8 cellular contexts compared by ENCODE assay signal in genomic region chr11:119018074-119018938, GRCh38. TPM values are rescaled to one million over a fixed set of nuclear protein-coding genes. Genes with fewer than 3 reads are reported as not detected.
DNase-seq lines count a peak whose midpoint lies in the region; ATAC-seq and TF ChIP-seq lines count a peak whose summit lies in the region.

Gene RPS25 (minus strand): TSS chr11:119018343. CDS start chr11:119018284, 59 bp downstream.
Gene TRAPPC4 (plus strand): TSS chr11:119018766. CDS start chr11:119018796, 30 bp downstream.

- ATAC-seq in RWPE2 (ENCODE audit: low read depth) (peak; percentile 87), natural killer cell (peak; percentile 86 to 95 (median 86))

- TF ChIP-seq CTCF in RWPE2 (IDR thresholded peaks at IDR 0.05; ENCODE audit: poor library complexity, severe bottlenecking) (no peak), natural killer cell (IDR thresholded peaks at IDR 0.05) (no peak)

- H3K36me3 ChIP-seq in RWPE2 (ENCODE audit: low read depth), result peaks cover 75% of the 10 kb centered on the region

- peak within 1 kb of the TSS; percentile 85 for H3K4me3 ChIP-seq in RWPE2 (ENCODE audit: severe bottlenecking)

- peak within 1 kb of the TSS; percentile 82 for H3K27ac ChIP-seq in RWPE2 (ENCODE audit: poor library complexity, severe bottlenecking)

- H3K27me3 ChIP-seq in RWPE2 (ENCODE audit: insufficient read depth, poor library complexity, severe bottlenecking), result no peaks in the 10 kb centered on the region

- DNase-seq in EH (ENCODE audit: low read depth), result peak; percentile 97
- DNase-seq in H4 (ENCODE audit: low spot score), result peak; percentile 97
- peak; percentile 98 for DNase-seq in LoVo (ENCODE audit: low spot score)
- DNase-seq in RWPE2 (ENCODE audit: low spot score), result peak; percentile 97
- peak; percentile 93 for DNase-seq in activated T-helper 2 cell treated with anti-CD3 and anti-CD28 coated beads, Interferon-gamma antibody, Interleukin-2, Interleukin-4, amounts not matched to agents 10 μg/mL and 5 μg/mL and 100 μg/mL, durations not matched to agents 14 hours and 24 hours and 36 hours (ENCODE audit: low spot score)
- DNase-seq in fibroblast of peridontal ligament (ENCODE audit: extremely low read depth), result peak; percentile 94
- peak; percentile 91 for DNase-seq in natural killer cell
- peak; percentile 97 for DNase-seq in stimulated activated naive CD4-positive, alpha-beta T cell treated with Interleukin-2 at 50 U/mL for 16 hours (lab: John Stamatoyannopoulos, UW)

- H3K36me3 Mint-ChIP-seq in activated T-helper 2 cell treated with anti-CD3 and anti-CD28 coated beads, Interferon-gamma antibody, Interleukin-2, Interleukin-4, amounts not matched to agents 10 μg/mL and 5 μg/mL and 100 μg/mL, durations not matched to agents 14 hours and 24 hours and 36 hours (ENCODE audit: low read depth), result peaks cover 81% of the 10 kb centered on the region
- peaks cover 2% of the 10 kb centered on the region for H3K36me3 Mint-ChIP-seq in natural killer cell

- intact Hi-C loops in activated T-helper 2 cell treated with anti-CD3 and anti-CD28 coated beads, Interferon-gamma antibody, Interleukin-2, Interleukin-4, amounts not matched to agents 10 μg/mL and 5 μg/mL and 100 μg/mL, durations not matched to agents 14 hours and 24 hours and 36 hours (cut with micrococcal nuclease), result loop anchor here (1.0 to 5.0 kb wide), 8 partner anchors 12 to 188 kb away; partner anchors contain the start of genes BCL9L, CBL, CENATAC and HMBS
- intact Hi-C loops in natural killer cell (cut with micrococcal nuclease), result loop anchor here (1.0 to 5.0 kb wide), 6 partner anchors 12 to 189 kb away; partner anchors contain the start of genes CBL, CENATAC, DPAGT1 and HYOU1

- H3K4me1 Mint-ChIP-seq in activated T-helper 2 cell treated with anti-CD3 and anti-CD28 coated beads, Interferon-gamma antibody, Interleukin-2, Interleukin-4, amounts not matched to agents 10 μg/mL and 5 μg/mL and 100 μg/mL, durations not matched to agents 14 hours and 24 hours and 36 hours (ENCODE audit: low read depth), result peaks cover 25% of the 10 kb centered on the region
- peaks cover 18 to 27% of the 10 kb centered on the region in 2 donors for H3K4me1 Mint-ChIP-seq in natural killer cell

- H3K9me3 ChIP-seq in RWPE2 (ENCODE audit: severe bottlenecking), result no peaks in the 10 kb centered on the region

- H3K4me1 ChIP-seq in RWPE2 (ENCODE audit: insufficient read depth, poor library complexity, severe bottlenecking), result peaks cover 19% of the 10 kb centered on the region

- H3K4me3 Mint-ChIP-seq in activated T-helper 2 cell treated with anti-CD3 and anti-CD28 coated beads, Interferon-gamma antibody, Interleukin-2, Interleukin-4, amounts not matched to agents 10 μg/mL and 5 μg/mL and 100 μg/mL, durations not matched to agents 14 hours and 24 hours and 36 hours (ENCODE audit: low read depth), result peak within 1 kb of the TSS; percentile 99
- peak within 1 kb of the TSS; percentile 99 for H3K4me3 Mint-ChIP-seq in natural killer cell

- no peaks in the 10 kb centered on the region for H3K9me3 Mint-ChIP-seq in activated T-helper 2 cell treated with anti-CD3 and anti-CD28 coated beads, Interferon-gamma antibody, Interleukin-2, Interleukin-4, amounts not matched to agents 10 μg/mL and 5 μg/mL and 100 μg/mL, durations not matched to agents 14 hours and 24 hours and 36 hours
- H3K9me3 Mint-ChIP-seq in natural killer cell, result no peaks in the 10 kb centered on the region

- no peaks in the 10 kb centered on the region for H3K27me3 Mint-ChIP-seq in activated T-helper 2 cell treated with anti-CD3 and anti-CD28 coated beads, Interferon-gamma antibody, Interleukin-2, Interleukin-4, amounts not matched to agents 10 μg/mL and 5 μg/mL and 100 μg/mL, durations not matched to agents 14 hours and 24 hours and 36 hours (ENCODE audit: low read depth)
- H3K27me3 Mint-ChIP-seq in natural killer cell (ENCODE audit: low read depth in 2 of 2), result no peaks in the 10 kb centered on the region

- peak within 1 kb of the TSS; percentile 100 for H3K27ac Mint-ChIP-seq in activated T-helper 2 cell treated with anti-CD3 and anti-CD28 coated beads, Interferon-gamma antibody, Interleukin-2, Interleukin-4, amounts not matched to agents 10 μg/mL and 5 μg/mL and 100 μg/mL, durations not matched to agents 14 hours and 24 hours and 36 hours
- peak within 1 kb of the TSS; percentile 99 for H3K27ac Mint-ChIP-seq in natural killer cell

RNA-seq across cellular contexts. Expression of gene RPS25, which starts in this region (rescaled TPM):
- 3,227 and 3,660 TPM in 2 replicates for total RNA-seq in H4 (2014; rRNA removed; shearing (Covaris generic))
- 1,728 and 1,773 TPM in 2 replicates for total RNA-seq in activated T-helper 2 cell treated with anti-CD3 and anti-CD28 coated beads, Interferon-gamma antibody, Interleukin-2, Interleukin-4, amounts not matched to agents 10 μg/mL and 5 μg/mL and 100 μg/mL, durations not matched to agents 14 hours and 24 hours and 36 hours
- total RNA-seq in natural killer cell, result 1,000 to 10,000 TPM in 1 of 3 donors, 100 to 1,000 TPM in 2; 870 to 1,051 (median 887) TPM

RNA-seq across cellular contexts. Expression of gene TRAPPC4, which starts in this region (rescaled TPM):
- total RNA-seq in H4 (2014; rRNA removed; shearing (Covaris generic)), result 118 and 134 TPM in 2 replicates
- 121 and 128 TPM in 2 replicates for total RNA-seq in activated T-helper 2 cell treated with anti-CD3 and anti-CD28 coated beads, Interferon-gamma antibody, Interleukin-2, Interleukin-4, amounts not matched to agents 10 μg/mL and 5 μg/mL and 100 μg/mL, durations not matched to agents 14 hours and 24 hours and 36 hours
- 10 to 100 TPM; 71.4 to 84.5 (median 77.5) TPM for total RNA-seq in natural killer cell

Comparison
In these comparisons a context has a peak if more than half of its experiments do, and no peak if none do; other contexts are left out.
1. Peak in every context shown above with its lines: DNase-seq, ATAC-seq, H3K4me3 ChIP-seq and H3K27ac ChIP-seq.